In the genomic region with DNA sequence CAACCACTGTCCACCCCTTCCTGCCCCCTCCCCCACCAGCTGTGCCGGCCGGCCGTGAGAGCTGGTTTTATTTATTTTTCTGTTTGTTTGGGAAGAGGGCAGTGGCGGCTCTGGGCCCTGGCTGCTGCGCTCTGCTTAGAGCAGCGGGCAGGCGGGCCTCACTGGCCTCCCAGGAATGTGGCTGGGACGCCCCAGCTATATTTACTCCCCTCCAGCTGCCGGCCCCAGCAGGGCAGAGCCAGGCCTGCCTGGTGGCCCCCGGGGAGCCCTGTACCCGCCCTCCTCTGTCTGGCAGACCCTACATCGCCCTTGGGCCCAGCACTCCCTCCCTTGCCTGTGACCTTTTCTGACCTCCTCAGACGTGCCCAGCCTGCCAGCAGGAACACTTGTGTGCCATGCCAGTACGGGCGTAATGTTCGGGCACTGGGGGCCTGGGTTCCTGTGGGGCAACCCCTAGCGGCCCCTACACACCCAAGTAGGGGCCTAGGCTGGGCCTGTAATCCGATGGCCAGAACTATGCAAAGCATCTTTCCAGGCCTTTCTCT, we compare ENCODE assay signal across 8 cellular contexts. TPM values are rescaled to one million over a fixed set of nuclear protein-coding genes. Genes with fewer than 3 reads are reported as not detected.
A peak's percentile ranks its signal among the peaks of the same experiment; 100 is the strongest.
DNase-seq lines count a peak whose midpoint lies in the region; ATAC-seq and TF ChIP-seq lines count a peak whose summit lies in the region.

No MANE protein-coding gene starts in this region.

- in situ Hi-C loops in IMR-90 (cut with MboI; ENCODE audit: low sequenced_read_pairs), result no loop called here
- in situ Hi-C loops in KBM-7 (cut with MboI; ENCODE audit: low pct_unique_long_range_greater_than_20kb, low sequenced_read_pairs), result no loop called here

- TF ChIP-seq CTCF in IMR-90 (conservative IDR thresholded peaks at IDR 0.05; ENCODE audit: low read depth, low read length) (no peak), testis (IDR thresholded peaks at IDR 0.05) (no peak)

- peak overlapping the region; percentile 100 for H3K4ac ChIP-seq in IMR-90 (ENCODE audit: low read depth, low read length)
- peak overlapping the region; percentile 88 to 90 for H3K4ac ChIP-seq in mesenchymal stem cell (ENCODE audit: low read depth in 1 of 2, low read length in 2 of 2)

- H2BK12ac ChIP-seq in mesenchymal stem cell (ENCODE audit: low read length in 2 of 2), result peak overlapping the region; percentile 91 to 96

- H3K4me1 ChIP-seq in IMR-90 (ENCODE audit: control insufficient read depth, insufficient read depth, low read length), result peaks cover 75% of the 10 kb centered on the region
- H3K4me1 ChIP-seq in mesenchymal stem cell (ENCODE audit: control insufficient read depth, insufficient read depth, low read depth, low read length), result peaks cover 69% of the 10 kb centered on the region
- H3K4me1 ChIP-seq in testis, result peaks cover 87% of the 10 kb centered on the region

- TF ChIP-seq POLR2A in IMR-90 (IDR thresholded peaks at IDR 0.05; ENCODE audit: low read depth, low read length), result no peak
- no peak for TF ChIP-seq POLR2A in testis (IDR thresholded peaks at IDR 0.05)

- H3K18ac ChIP-seq in IMR-90 (ENCODE audit: low read depth, low read length) (peak overlapping the region; percentile 88), mesenchymal stem cell (ENCODE audit: low read depth in 1 of 2, low read length in 2 of 2) (peak overlapping the region; percentile 97 to 99)

- H2AK9ac ChIP-seq in IMR-90 (replicated peaks; ENCODE audit: low read depth, low read length, poor library complexity), result peak overlapping the region; percentile 98

- H3K56ac ChIP-seq in IMR-90 (ENCODE audit: extremely low read depth, insufficient read depth, low read length), result peak overlapping the region; percentile 90

- DNase-seq in IMR-90 (peak; percentile 69), dermis blood vessel endothelial cell (peak; percentile 49), mesenchymal stem cell (peak; percentile 89), testis (no peak), DMS153 (lab: John Stamatoyannopoulos, UW) (no peak), KBM-7 (no peak)
- DNase-seq in activated CD4-positive, alpha-beta T cell treated with anti-CD3 and anti-CD28 coated beads for 1 hour, result no peak
- no peak for DNase-seq in activated CD8-positive, alpha-beta memory T cell treated with anti-CD3 and anti-CD28 coated beads, Interleukin-2, amount 50 U/mL, for 48 hours

- H2AK5ac ChIP-seq in IMR-90 (ENCODE audit: low read depth, low read length) (peak overlapping the region; percentile 100), mesenchymal stem cell (ENCODE audit: low read length, severe bottlenecking) (peak overlapping the region; percentile 7)

- intact Hi-C loops in IMR-90 (cut with micrococcal nuclease) (no loop called here), testis (cut with DNase I; ENCODE audit: low total_unique reads) (no loop called here)

- peaks cover 28 to 94% of the 10 kb centered on the region in 2 experiments for H3K79me1 ChIP-seq in IMR-90 (ENCODE audit: low read depth in 1 of 2, low read length in 2 of 2)
- no peaks in the 10 kb centered on the region for H3K79me1 ChIP-seq in mesenchymal stem cell (replicated peaks; ENCODE audit: low read length, poor library complexity, severe bottlenecking)

- TF ChIP-seq RAD21 in IMR-90 (IDR thresholded peaks at IDR 0.05; ENCODE audit: low read length), result no peak

- H3K36me3 ChIP-seq in IMR-90 (ENCODE audit: control insufficient read depth, insufficient read depth, low read length) (no peaks in the 10 kb centered on the region), mesenchymal stem cell (ENCODE audit: control insufficient read depth in 1 of 2, insufficient read depth in 2 of 2, low read depth in 1 of 2, low read length in 2 of 2) (peaks cover 0 to 22% of the 10 kb centered on the region in 2 experiments), testis (ENCODE audit: low read depth, missing control alignments) (no peaks in the 10 kb centered on the region)

- H3K4me3 ChIP-seq in IMR-90 (ENCODE audit: insufficient read depth, low read depth, low read length), result no peak overlapping the region
- H3K4me3 ChIP-seq in mesenchymal stem cell (ENCODE audit: insufficient read depth in 1 of 2, low read depth in 1 of 2, low read length in 2 of 2), result no peak overlapping the region
- no peak overlapping the region for H3K4me3 ChIP-seq in testis

- H3K27me3 ChIP-seq in IMR-90 (ENCODE audit: control insufficient read depth, insufficient read depth, low read length), result no peaks in the 10 kb centered on the region
- H3K27me3 ChIP-seq in mesenchymal stem cell (ENCODE audit: control insufficient read depth in 1 of 2, insufficient read depth in 1 of 2, low read length in 2 of 2), result no peaks in the 10 kb centered on the region
- no peaks in the 10 kb centered on the region for H3K27me3 ChIP-seq in testis

- H3K9me3 ChIP-seq in IMR-90 (ENCODE audit: control insufficient read depth, insufficient read depth, low read length), result no peaks in the 10 kb centered on the region
- no peaks in the 10 kb centered on the region for H3K9me3 ChIP-seq in mesenchymal stem cell (ENCODE audit: control insufficient read depth, low read length)
- no peaks in the 10 kb centered on the region for H3K9me3 ChIP-seq in testis

- H3K14ac ChIP-seq in IMR-90 (replicated peaks; ENCODE audit: low read depth, low read length) (peak overlapping the region; percentile 95), mesenchymal stem cell (ENCODE audit: low read length in 2 of 2) (peak overlapping the region in 1 of 2 experiments; percentile 76)

- whole genome bisulfite sequencing in IMR-90 (ENCODE audit: extremely low coverage in 2 of 2, insufficient read length in 1 of 2), 2 experiments, result no CpG with 5 or more reads among the region's 18 CpGs
- 10% methylated on average over 14 of the region's 18 CpGs for WGBS in mesenchymal stem cell
- 28 to 47% methylated on average over 9 to 18 of the region's 18 CpGs for WGBS in testis, 2 donors

- BruUV-seq in IMR-90 (replicated peaks; lab: Mats Ljungman, UMichigan), result no TSS peak

- peaks cover 13% of the 10 kb centered on the region for H4K20me1 ChIP-seq in IMR-90 (ENCODE audit: insufficient read depth, low read length)

- H2AFZ ChIP-seq in IMR-90 (replicated peaks; ENCODE audit: low read length, poor library complexity), result peak overlapping the region; percentile 89
- no peak overlapping the region for H2AFZ ChIP-seq in mesenchymal stem cell (ENCODE audit: low read depth, low read length)

- ATAC-seq in IMR-90 (ENCODE audit: low read depth), result peak; percentile 58

- H3K23ac ChIP-seq in IMR-90 (ENCODE audit: low read depth, low read length) (peak overlapping the region; percentile 99), mesenchymal stem cell (ENCODE audit: low read length in 2 of 2) (no peak overlapping the region)

- H2BK15ac ChIP-seq in IMR-90 (ENCODE audit: low read depth, low read length) (peak overlapping the region; percentile 100; the same call in 2 of the 3 replicates), mesenchymal stem cell (ENCODE audit: low read depth, poor library complexity, severe bottlenecking) (peak overlapping the region; percentile 44)

- H4K91ac ChIP-seq in IMR-90 (ENCODE audit: insufficient read depth, low read depth, low read length), result peak overlapping the region; percentile 100
- H4K91ac ChIP-seq in mesenchymal stem cell (ENCODE audit: low read length), result peak overlapping the region; percentile 97

- dilution Hi-C loops in IMR-90 (cut with HindIII; ENCODE audit: low sequenced_read_pairs, unreplicated experiment), result no loop called here

- H2BK5ac ChIP-seq in IMR-90 (ENCODE audit: low read depth, low read length, poor library complexity, severe bottlenecking) (peak overlapping the region; percentile 93), mesenchymal stem cell (ENCODE audit: low read depth, low read length, poor library complexity, severe bottlenecking) (peak overlapping the region; percentile 94)

- peak overlapping the region; percentile 91 for H2BK20ac ChIP-seq in IMR-90 (ENCODE audit: low read depth, low read length)

- peak overlapping the region; percentile 87 to 99 for H4K8ac ChIP-seq in IMR-90 (ENCODE audit: low read depth in 2 of 2, low read length in 2 of 2)
- peak overlapping the region; percentile 97 for H4K8ac ChIP-seq in mesenchymal stem cell (ENCODE audit: low read length)

- CTCF ChIA-PET in IMR-90 (lab: Yijun Ruan, JAX), result interaction anchor here (0.6 to 1.8 kb wide), 5 partner anchors 22 to 914 kb away, joined by 3 to 7 read pairs (median 3); no protein-coding TSS in a partner anchor

- POLR2A ChIA-PET in IMR-90 (lab: Charles Lee; ENCODE audit: unreplicated experiment), result interaction anchor here (0.6 kb wide), 1 partner anchor 70 kb away, joined by 6 read pairs; no protein-coding TSS in a partner anchor

- H3K9ac ChIP-seq in IMR-90 (ENCODE audit: low read depth, low read length), result peak overlapping the region; percentile 67
- peak overlapping the region; percentile 69 for H3K9ac ChIP-seq in mesenchymal stem cell (ENCODE audit: low read length)

- H3K4me2 ChIP-seq in IMR-90 (ENCODE audit: low read depth, low read length), result peak overlapping the region; percentile 55
- H3K4me2 ChIP-seq in mesenchymal stem cell (ENCODE audit: low read length, poor library complexity, severe bottlenecking), result peak overlapping the region; percentile 59

- peaks cover 49% of the 10 kb centered on the region for H3K9me1 ChIP-seq in IMR-90 (ENCODE audit: insufficient read depth, low read length)

- peak overlapping the region; percentile 99 for H2BK120ac ChIP-seq in IMR-90 (ENCODE audit: low read depth, low read length)
- peak overlapping the region; percentile 97 for H2BK120ac ChIP-seq in mesenchymal stem cell (ENCODE audit: low read depth, low read length)

- peak overlapping the region; percentile 69 for H4K5ac ChIP-seq in IMR-90 (ENCODE audit: low read depth, low read length)

- peak overlapping the region; percentile 87 for H3K27ac ChIP-seq in IMR-90 (ENCODE audit: insufficient read depth, low read length)
- H3K27ac ChIP-seq in mesenchymal stem cell (ENCODE audit: low read length, poor library complexity, severe bottlenecking), result peak overlapping the region; percentile 92
- peak overlapping the region; percentile 73 to 79 for H3K27ac ChIP-seq in testis

RNA-seq across cellular contexts. Expression of a gene that starts 7.7 kb away (rescaled TPM):
- 24.9 and 30.8 TPM in 2 replicates for total RNA-seq in IMR-90 (2012; rRNA removed)
- 35.7 and 38.8 TPM in 2 replicates for polyA plus RNA-seq in IMR-90 (2012; rRNA removed)
- 34.7 and 72.2 TPM in 2 replicates for polyA plus RNA-seq in IMR-90 (2012; cell fraction: cytosol; rRNA removed)
- 24.5 and 60.8 TPM in 2 replicates for polyA plus RNA-seq in IMR-90 (2012; cell fraction: nucleus; rRNA removed; ENCODE audit: low replicate concordance)
- 29.6 and 36.1 TPM in 2 replicates for total RNA-seq in dermis blood vessel endothelial cell
- polyA plus RNA-seq in mesenchymal stem cell (2013, experiment 1 of 2), result 75.1 TPM
- polyA plus RNA-seq in mesenchymal stem cell (2013, experiment 2 of 2), result 76.7 TPM
- 10 to 100 TPM; 71.1 to 78.3 TPM for total RNA-seq in testis
- 94.7 TPM for polyA plus RNA-seq in testis (ENCODE audit: insufficient read depth, low read depth, low replicate concordance)

Comparison
In these comparisons a context has a peak if more than half of its experiments do, and no peak if none do; other contexts are left out.
1. DNase-seq: peak in IMR-90 (single experiment), dermis blood vessel endothelial cell (single experiment) and mesenchymal stem cell (single experiment); none in testis (single experiment), activated CD4-positive, alpha-beta T cell treated with anti-CD3 and anti-CD28 coated beads for 1 hour (single experiment), DMS153 (single experiment), KBM-7 (single experiment) and activated CD8-positive, alpha-beta memory T cell treated with anti-CD3 and anti-CD28 coated beads, Interleukin-2, amount 50 U/mL, for 48 hours (single experiment).
2. Peak in every context shown above with its lines, with median percentiles within 50 percentile points of each other: H3K27ac ChIP-seq.